In genomic region chr17:67863624-67864247, GRCh38 we compare ENCODE assay signal across 15 cellular contexts. TPM values are rescaled to one million over a fixed set of nuclear protein-coding genes. Genes with fewer than 3 reads are reported as not detected.
DNase-seq lines count a peak whose midpoint lies in the region; ATAC-seq and TF ChIP-seq lines count a peak whose summit lies in the region.
"Had no signal": no experiment of that assay in that cellular context is flagged by ENCODE, and none has a peak within 500 bp of the region (broad histone marks: within the 10 kb centered on the region; RNA-seq: fewer than 3 reads in every experiment).

No MANE protein-coding gene starts in this region.

- H3K36me3 Mint-ChIP-seq in activated CD4-positive, alpha-beta memory T cell treated with anti-CD3 and anti-CD28 coated beads for 36 hours: peaks cover 13% of the 10 kb centered on the region
- H3K36me3 Mint-ChIP-seq in nephron progenitor cell (ENCODE audit: low read depth): peaks cover 49% of the 10 kb centered on the region

- ATAC-seq in activated CD4-positive, CD25-positive, alpha-beta regulatory T cell treated with anti-CD3 and anti-CD28 coated beads, Interleukin-2, amount 50 U/mL, for 24 hours: peak; percentile 73 to 87
- peak; percentile 61 for ATAC-seq in HG02852 (IDR thresholded peaks at IDR 0.05; ENCODE audit: unreplicated experiment)
- no peak for ATAC-seq in HG03196 (IDR thresholded peaks at IDR 0.05; ENCODE audit: unreplicated experiment)
- ATAC-seq: gastroesophageal sphincter, Panc1 had no signal

- no peak for DNase-seq in activated CD4-positive, CD25-positive, alpha-beta regulatory T cell (lab: John Stamatoyannopoulos, UW)
- no peak for DNase-seq in activated CD4-positive, alpha-beta memory T cell treated with anti-CD3 and anti-CD28 coated beads for 36 hours
- DNase-seq in nephron progenitor cell: no peak
- no peak for DNase-seq in NCI-H128 (lab: John Stamatoyannopoulos, UW; ENCODE audit: unreplicated experiment)
- no peak for DNase-seq in activated CD8-positive, alpha-beta memory T cell treated with anti-CD3 and anti-CD28 coated beads, Interleukin-2, amount 50 U/mL, for 4 hours
- DNase-seq: 8988T; activated naive CD4-positive, alpha-beta T cell treated with anti-CD3 and anti-CD28 coated beads, Interleukin-2, amount 10 ng/mL, durations not matched to agents 7 days and 5 days; KG1; NCI-H1436 treated with DMSO at 0.1 percent for 48 hours had no signal

- POLR2A ChIA-PET in activated CD4-positive, alpha-beta memory T cell treated with anti-CD3 and anti-CD28 coated beads for 36 hours (lab: Charles Lee): interaction anchor here (0.6 to 1.0 kb wide), 2 partner anchors 61 to 77 kb away, joined by 3 to 4 read pairs; no protein-coding TSS in a partner anchor

- peaks cover 55% of the 10 kb centered on the region for H3K4me1 Mint-ChIP-seq in activated CD4-positive, alpha-beta memory T cell treated with anti-CD3 and anti-CD28 coated beads for 36 hours (ENCODE audit: low read depth)
- no peaks in the 10 kb centered on the region for H3K4me1 Mint-ChIP-seq in nephron progenitor cell

- no peak overlapping the region for H3K4me3 Mint-ChIP-seq in activated CD4-positive, alpha-beta memory T cell treated with anti-CD3 and anti-CD28 coated beads for 36 hours
- H3K4me3 Mint-ChIP-seq in nephron progenitor cell: no peak overlapping the region
- H3K4me3 Mint-ChIP-seq: activated naive CD4-positive, alpha-beta T cell treated with anti-CD3 and anti-CD28 coated beads, Interleukin-2, amount 10 ng/mL, durations not matched to agents 7 days and 5 days; memory B cell had no signal

- TF ChIP-seq CTCF in nephron progenitor cell (IDR thresholded peaks at IDR 0.05): no peak

- no peaks in the 10 kb centered on the region for H3K27me3 Mint-ChIP-seq in activated CD4-positive, alpha-beta memory T cell treated with anti-CD3 and anti-CD28 coated beads for 36 hours
- H3K27me3 Mint-ChIP-seq in nephron progenitor cell (ENCODE audit: low read depth, poor library complexity): no peaks in the 10 kb centered on the region
- H3K27me3 Mint-ChIP-seq: activated naive CD4-positive, alpha-beta T cell treated with anti-CD3 and anti-CD28 coated beads, Interleukin-2, amount 10 ng/mL, durations not matched to agents 7 days and 5 days; memory B cell had no signal

- no peaks in the 10 kb centered on the region for H3K9me3 Mint-ChIP-seq in activated CD4-positive, alpha-beta memory T cell treated with anti-CD3 and anti-CD28 coated beads for 36 hours
- H3K9me3 Mint-ChIP-seq in nephron progenitor cell: no peaks in the 10 kb centered on the region
- H3K9me3 Mint-ChIP-seq: activated naive CD4-positive, alpha-beta T cell treated with anti-CD3 and anti-CD28 coated beads, Interleukin-2, amount 10 ng/mL, durations not matched to agents 7 days and 5 days; memory B cell had no signal

- intact Hi-C loops in activated CD4-positive, alpha-beta memory T cell treated with anti-CD3 and anti-CD28 coated beads for 36 hours (cut with micrococcal nuclease): loop anchor here (2.0 kb wide), 1 partner anchor 37 kb away; no protein-coding TSS in a partner anchor

- H3K27ac Mint-ChIP-seq in activated CD4-positive, alpha-beta memory T cell treated with anti-CD3 and anti-CD28 coated beads for 36 hours: peak overlapping the region; percentile 73
- peak overlapping the region; percentile 41 for H3K27ac Mint-ChIP-seq in nephron progenitor cell
- H3K27ac Mint-ChIP-seq: activated naive CD4-positive, alpha-beta T cell treated with anti-CD3 and anti-CD28 coated beads, Interleukin-2, amount 10 ng/mL, durations not matched to agents 7 days and 5 days had no signal

- CTCF ChIA-PET in activated CD4-positive, alpha-beta memory T cell treated with anti-CD3 and anti-CD28 coated beads for 36 hours (lab: Charles Lee): interaction anchor here (1.2 kb wide), 1 partner anchor 27 kb away, joined by 3 read pairs; no protein-coding TSS in a partner anchor

RNA-seq across cellular contexts. Expression of gene BPTF, which starts 38.4 kb away (rescaled TPM):
- 10 to 100 TPM; 67.6 to 71.4 TPM for total RNA-seq in activated CD4-positive, alpha-beta memory T cell treated with anti-CD3 and anti-CD28 coated beads for 36 hours
